18 cellular contexts compared by ENCODE assay signal in the genomic region with DNA sequence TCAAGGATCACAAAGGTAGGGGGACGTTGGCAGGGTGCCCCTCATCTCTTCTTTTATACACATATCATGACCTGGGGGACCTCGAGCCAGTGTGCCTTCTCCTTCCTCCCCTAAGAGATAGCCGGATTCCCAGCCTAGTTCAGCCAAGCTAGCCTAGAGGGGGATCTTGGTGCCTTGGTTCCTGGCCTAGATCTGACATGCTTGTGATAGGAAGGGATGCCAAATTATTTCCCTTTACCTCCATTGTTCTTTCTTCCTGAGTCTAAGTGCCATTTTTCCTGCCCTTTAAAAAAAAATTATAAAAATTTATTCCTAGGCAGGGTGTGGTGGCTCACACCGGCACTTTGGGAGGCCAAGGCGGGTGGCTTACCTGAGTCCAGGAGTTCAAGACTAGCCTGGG. TPM values are rescaled to one million over a fixed set of nuclear protein-coding genes. Genes with fewer than 3 reads are reported as not detected.
"Had no signal": no experiment of that assay in that cellular context is flagged by ENCODE, and none has a peak within 500 bp of the region (broad histone marks: within the 10 kb centered on the region; RNA-seq: fewer than 3 reads in every experiment).

No MANE protein-coding gene starts in this region.

- H3K36me3 ChIP-seq: SJSA1 had no signal

- ATAC-seq: gastrocnemius medialis, left lobe of liver had no signal

- H3K4me3 ChIP-seq: colonic mucosa, gastrocnemius medialis, prostate gland, right atrium auricular region, SJSA1, thyroid gland had no signal

- H3K4me1 ChIP-seq: colonic mucosa, gastrocnemius medialis, prostate gland, right atrium auricular region, SJSA1 had no signal

- H3K9me3 Mint-ChIP-seq: central memory CD8-positive, alpha-beta T cell had no signal

- H3K27ac ChIP-seq: colonic mucosa, gastrocnemius medialis, prostate gland, right atrium auricular region, SJSA1, thyroid gland had no signal

- H3K4me3 Mint-ChIP-seq: central memory CD8-positive, alpha-beta T cell had no signal

- H3K9me3 ChIP-seq: colonic mucosa, gastrocnemius medialis, prostate gland, right atrium auricular region, SJSA1, thyroid gland had no signal

- H3K27me3 ChIP-seq: colonic mucosa, gastrocnemius medialis, right atrium auricular region, SJSA1, thyroid gland had no signal

- H3K27me3 Mint-ChIP-seq: central memory CD8-positive, alpha-beta T cell had no signal

- DNase-seq: activated CD4-positive, CD25-positive, alpha-beta regulatory T cell; activated effector memory CD4-positive, alpha-beta T cell treated with Interleukin-2 at 50 U/mL for 16 hours; colonic mucosa; gastrocnemius medialis; kidney; midbrain; stimulated activated CD4-positive, alpha-beta T cell treated with anti-CD3 and anti-CD28 coated beads, Interleukin-12 subunit alpha, Interleukin-12 subunit beta, amount 100 ng/mL, for 4 hours; stimulated activated CD4-positive, alpha-beta T cell treated with anti-CD3 and anti-CD28 coated beads, Interleukin-1b, Interleukin-23, amount 100 ng/mL, for 48 hours; stimulated activated CD8-positive, alpha-beta memory T cell treated with anti-CD3 and anti-CD28 coated beads, Interleukin-4, amount 100 ng/mL, for 48 hours; stimulated activated naive CD4-positive, alpha-beta T cell; T1000; thyroid gland had no signal

RNA-seq across cellular contexts. Expression of a gene that starts 34.5 kb away (rescaled TPM):
- total RNA-seq: gastrocnemius medialis, lung microvascular endothelial cell had no signal
